ENCODE assay signal across 9 cellular contexts in genomic region chr16:11254913-11255736, GRCh38. TPM values are rescaled to one million over a fixed set of nuclear protein-coding genes. Genes with fewer than 3 reads are reported as not detected.
DNase-seq lines count a peak whose midpoint lies in the region; ATAC-seq, FAIRE-seq and TF ChIP-seq lines count a peak whose summit lies in the region.
"Had no signal": no experiment of that assay in that cellular context is flagged by ENCODE, and none has a peak within 500 bp of the region (broad histone marks: within the 10 kb centered on the region; RNA-seq: fewer than 3 reads in every experiment).

No MANE protein-coding gene starts in this region.

- no peak for FAIRE-seq in pancreas (lab: Jason Lieb, UNC)

- H3K36me3 ChIP-seq in H7 (replicated peaks; ENCODE audit: control insufficient read depth, insufficient read depth, low read length): peaks cover 15% of the 10 kb centered on the region
- no peaks in the 10 kb centered on the region for H3K36me3 ChIP-seq in pancreas

- DNase-seq in ELR (ENCODE audit: low read depth) (peak; percentile 63), H7 (peak; percentile 73), NCI-H69 (lab: John Stamatoyannopoulos, UW) (peak; percentile 76), foreskin keratinocyte (peak in 1 of 2 donors; percentile 44), pancreas (peak in 5 of 6 donors; percentile 27 to 79 (median 52))
- DNase-seq in activated T-helper 9 cell treated with anti-CD3 and anti-CD28 coated beads, Interleukin-2, amount 50 U/mL, for 16 hours (ENCODE audit: low read depth): peak; percentile 49

- 4 to 5% methylated on average over 93 to 105 of the region's 105 CpGs for WGBS in pancreas, 2 donors

- H3K4me1 ChIP-seq in foreskin keratinocyte: peaks cover 5% of the 10 kb centered on the region
- peaks cover 3 to 17% (median 11%) of the 10 kb centered on the region in 3 donors for H3K4me1 ChIP-seq in pancreas

- H3K27me3 ChIP-seq in H7 (ENCODE audit: control insufficient read depth, insufficient read depth, low read length): no peaks in the 10 kb centered on the region
- no peaks in the 10 kb centered on the region for H3K27me3 ChIP-seq in foreskin keratinocyte
- H3K27me3 ChIP-seq in pancreas: no peaks in the 10 kb centered on the region

- no peaks in the 10 kb centered on the region for H3K9me3 ChIP-seq in pancreas

- H3K27ac ChIP-seq in foreskin keratinocyte: peak overlapping the region; percentile 68
- H3K27ac ChIP-seq in pancreas: peak overlapping the region; percentile 82 to 97 (median 90)

- intact Hi-C loops in pancreas (cut with DNase I): loop anchor here in 2 of 3 donors (5.0 kb wide), 2 partner anchors 283 to 288 kb away; no protein-coding TSS in a partner anchor

- TF ChIP-seq CTCF in foreskin keratinocyte (conservative IDR thresholded peaks at IDR 0.05): peak; percentile 45
- TF ChIP-seq CTCF in pancreas (IDR thresholded peaks at IDR 0.05): no peak

- H3K4me3 ChIP-seq in H7 (ENCODE audit: insufficient read depth, low read depth, low read length): peak overlapping the region; percentile 87
- H3K4me3 ChIP-seq in pancreas: peak overlapping the region; percentile 59 to 83 (median 72)

- ATAC-seq in foreskin keratinocyte (peak; percentile 12), pancreas (peak in 2 of 4 donors; percentile 19 to 34), HG03196 (IDR thresholded peaks at IDR 0.05; ENCODE audit: unreplicated experiment) (no peak), HG03457 (IDR thresholded peaks at IDR 0.05; ENCODE audit: unreplicated experiment) (no peak)

RNA-seq across cellular contexts. Expression of gene SOCS1, which starts 0.9 kb away (rescaled TPM):
- total RNA-seq in H7 (2014; rRNA removed; shearing (Covaris generic)): 16.3 and 16.4 TPM in 2 replicates
- total RNA-seq in foreskin keratinocyte (5.2 and 6.3 TPM in 2 replicates), pancreas (1 to 10 TPM; 1.3 to 7.9 (median 1.8) TPM)
- polyA plus RNA-seq in foreskin keratinocyte (8.8 and 13.1 TPM in 2 replicates), pancreas (1 to 10 TPM; 4.6 to 5.7 TPM)

RNA-seq across cellular contexts. Expression of gene TNP2, which starts 14.0 kb away (rescaled TPM):
- total RNA-seq in H7 (2014; rRNA removed; shearing (Covaris generic)): not detected in 2 replicates
- total RNA-seq in foreskin keratinocyte (not detected in 2 replicates), pancreas (not detected)
- polyA plus RNA-seq in foreskin keratinocyte (not detected in 2 replicates), pancreas (not detected)
- polyA plus RNA-seq: adipose tissue had no signal

RNA-seq across cellular contexts. Expression of gene PRM3, which starts 18.3 kb away (rescaled TPM):
- total RNA-seq in H7 (2014; rRNA removed; shearing (Covaris generic)): not detected in 2 replicates
- not detected in 2 replicates for total RNA-seq in foreskin keratinocyte
- not detected in 2 replicates for polyA plus RNA-seq in foreskin keratinocyte
- not detected for total RNA-seq in pancreas
- not detected for polyA plus RNA-seq in pancreas
- polyA plus RNA-seq: adipose tissue had no signal

RNA-seq across cellular contexts. Expression of gene PRM2, which starts 21.2 kb away (rescaled TPM):
- total RNA-seq in H7 (2014; rRNA removed; shearing (Covaris generic)): not detected in 2 replicates
- total RNA-seq in foreskin keratinocyte (not detected in 2 replicates), pancreas (not detected)
- polyA plus RNA-seq in foreskin keratinocyte (not detected in 2 replicates), pancreas (not detected)
- polyA plus RNA-seq: adipose tissue had no signal

RNA-seq across cellular contexts. Expression of gene PRM1, which starts 26.0 kb away (rescaled TPM):
- not detected in 2 replicates for total RNA-seq in H7 (2014; rRNA removed; shearing (Covaris generic))
- total RNA-seq in foreskin keratinocyte: not detected in 2 replicates
- polyA plus RNA-seq in foreskin keratinocyte: not detected in 2 replicates
- not detected for total RNA-seq in pancreas
- not detected for polyA plus RNA-seq in pancreas
- polyA plus RNA-seq: adipose tissue had no signal
